In genomic region chr7:22618528-22618927, GRCh38 we compare ENCODE assay signal across 23 cellular contexts.
"Had no signal": no experiment of that assay in that cellular context is flagged by ENCODE, and none has a peak within 500 bp of the region (broad histone marks: within the 10 kb centered on the region; RNA-seq: fewer than 3 reads in every experiment).

No MANE protein-coding gene starts in this region.

- H3K27me3 ChIP-seq: esophagus muscularis mucosa, foreskin keratinocyte, heart right ventricle, right atrium auricular region, sigmoid colon, stomach, thyroid gland, vagina had no signal

- H3K36me3 ChIP-seq: esophagus muscularis mucosa, heart right ventricle, lower lobe of right lung, prostate gland, right atrium auricular region, sigmoid colon, stomach, thyroid gland, vagina had no signal

- DNase-seq: dermis blood vessel endothelial cell; effector memory CD4-positive, alpha-beta T cell; foreskin keratinocyte; glutamatergic neuron; heart right ventricle; hippocampal formation; immature natural killer cell; left ventricle myocardium superior; lower lobe of right lung; naive thymus-derived CD8-positive, alpha-beta T cell; nephron progenitor cell; nucleus accumbens; sigmoid colon; stimulated activated CD4-positive, alpha-beta T cell treated with anti-CD3 and anti-CD28 coated beads, Interleukin-2, amount 100 ng/mL, for 24 hours; stimulated activated CD4-positive, alpha-beta T cell treated with anti-CD3 and anti-CD28 coated beads, Interleukin-4, amount 100 ng/mL, for 24 hours; stimulated activated naive CD4-positive, alpha-beta T cell treated with Interleukin-2 at 50 U/mL for 16 hours; stomach; thyroid gland had no signal

- H3K4me1 Mint-ChIP-seq: immature natural killer cell; naive thymus-derived CD8-positive, alpha-beta T cell; nephron progenitor cell; stimulated activated effector memory CD8-positive, alpha-beta T cell treated with anti-CD3 and anti-CD28 coated beads, Interleukin-12 subunit alpha, Interleukin-12 subunit beta, amount 100 ng/mL, for 72 hours had no signal

- H3K4me3 Mint-ChIP-seq: immature natural killer cell; naive thymus-derived CD8-positive, alpha-beta T cell; nephron progenitor cell; stimulated activated effector memory CD8-positive, alpha-beta T cell treated with anti-CD3 and anti-CD28 coated beads, Interleukin-12 subunit alpha, Interleukin-12 subunit beta, amount 100 ng/mL, for 72 hours had no signal

- ATAC-seq: foreskin keratinocyte; heart right ventricle; left ventricle myocardium superior; lower lobe of right lung; naive thymus-derived CD8-positive, alpha-beta T cell; stimulated activated effector memory CD8-positive, alpha-beta T cell treated with anti-CD3 and anti-CD28 coated beads, Interleukin-12 subunit alpha, Interleukin-12 subunit beta, amount 100 ng/mL, for 72 hours had no signal

- H3K9me3 ChIP-seq: prostate gland, thyroid gland, vagina had no signal

- H3K27ac ChIP-seq: esophagus muscularis mucosa, foreskin keratinocyte, heart right ventricle, lower lobe of right lung, prostate gland, right atrium auricular region, sigmoid colon, stomach, thyroid gland, vagina had no signal

- H3K4me3 ChIP-seq: esophagus muscularis mucosa, heart right ventricle, lower lobe of right lung, prostate gland, right atrium auricular region, sigmoid colon, stomach, thyroid gland, vagina had no signal

- H3K27ac Mint-ChIP-seq: immature natural killer cell; naive thymus-derived CD8-positive, alpha-beta T cell; nephron progenitor cell; stimulated activated effector memory CD8-positive, alpha-beta T cell treated with anti-CD3 and anti-CD28 coated beads, Interleukin-12 subunit alpha, Interleukin-12 subunit beta, amount 100 ng/mL, for 72 hours had no signal

- H3K36me3 Mint-ChIP-seq: immature natural killer cell; stimulated activated effector memory CD8-positive, alpha-beta T cell treated with anti-CD3 and anti-CD28 coated beads, Interleukin-12 subunit alpha, Interleukin-12 subunit beta, amount 100 ng/mL, for 72 hours had no signal

- H3K4me1 ChIP-seq: esophagus muscularis mucosa, foreskin keratinocyte, heart right ventricle, lower lobe of right lung, prostate gland, right atrium auricular region, sigmoid colon, stomach, thyroid gland, vagina had no signal
